1 cellular context compared by ENCODE assay signal in genomic region chr1:29713857-29714256, GRCh38.
TF ChIP-seq lines count a peak whose summit lies in the region.

No MANE protein-coding gene starts in this region.

TF ChIP-seq in GM23338, 12 proteins besides CTCF, POLR2A, EP300 and RAD21 (continued from another document):
- TF ChIP-seq REST (IDR thresholded peaks at IDR 0.05; ENCODE audit: unreplicated experiment) (no peak), ETS1 (IDR thresholded peaks at IDR 0.05) (no peak), JUNB (IDR thresholded peaks at IDR 0.05; ENCODE audit: unreplicated experiment) (no peak)
